ENCODE assay signal across 8 cellular contexts in genomic region chr6:7313505-7314165, GRCh38. TPM values are rescaled to one million over a fixed set of nuclear protein-coding genes. Genes with fewer than 3 reads are reported as not detected.
A peak's percentile ranks its signal among the peaks of the same experiment; 100 is the strongest.
DNase-seq lines count a peak whose midpoint lies in the region; ATAC-seq and TF ChIP-seq lines count a peak whose summit lies in the region.

No MANE protein-coding gene starts in this region.

- H3K9me3 ChIP-seq in HEK293 (ENCODE audit: control insufficient read depth, insufficient read depth, low read depth, low read length) = no peaks in the 10 kb centered on the region

- H3K27ac ChIP-seq in HEK293 (ENCODE audit: extremely low read depth, low read depth, low read length) = no peak overlapping the region; the same call in 1 of the 2 replicates

- peak overlapping the region; percentile 99 for H3K4me3 Mint-ChIP-seq in activated CD4-positive, alpha-beta memory T cell treated with anti-CD3 and anti-CD28 coated beads, Interleukin-2, amount 10 ng/mL, durations not matched to agents 7 days and 5 days

- TF ChIP-seq CTCF in HEK293 (tag by site-specific recombination; IDR thresholded peaks at IDR 0.05) = no peak

- peak overlapping the region; percentile 78 for H3K4me3 ChIP-seq in HEK293 (ENCODE audit: low read depth, low read length)
- peak overlapping the region; percentile 78 for H3K4me3 ChIP-seq in iPS-11a (ENCODE audit: low read depth, low read length)

- peaks cover 19 to 20% of the 10 kb centered on the region in 2 experiments for H3K36me3 ChIP-seq in HEK293 (ENCODE audit: control insufficient read depth in 2 of 2, insufficient read depth in 1 of 2, low read length in 2 of 2)

- no peak for DNase-seq in activated CD4-positive, alpha-beta memory T cell treated with anti-CD3 and anti-CD28 coated beads, Interleukin-2, amount 10 ng/mL, durations not matched to agents 7 days and 5 days
- DNase-seq in stimulated activated naive CD8-positive, alpha-beta T cell treated with anti-CD3 and anti-CD28 coated beads, Interleukin-15, Interleukin-2, amounts not matched to agents 100 U/mL and 50 U/mL, for 24 hours = peak; percentile 6
- DNase-seq in DMS79 (lab: John Stamatoyannopoulos, UW) (no peak), H4 (ENCODE audit: low spot score) (no peak), NCI-H1048 (lab: John Stamatoyannopoulos, UW) (no peak)

- CTCF ChIA-PET in HEK293 (lab: Yijun Ruan, JAX) = interaction anchor here (1.7 kb wide), 1 partner anchor 25 kb away, joined by 8 read pairs; no protein-coding TSS in a partner anchor
- CTCF ChIA-PET in activated CD4-positive, alpha-beta memory T cell treated with anti-CD3 and anti-CD28 coated beads, Interleukin-2, amount 10 ng/mL, durations not matched to agents 7 days and 5 days (lab: Charles Lee) = no interaction called here

- H3K4me1 ChIP-seq in HEK293 (ENCODE audit: control insufficient read depth, insufficient read depth, low read length) = peaks cover 5% of the 10 kb centered on the region; the same call in 1 of the 2 replicates

- H3K27me3 Mint-ChIP-seq in activated CD4-positive, alpha-beta memory T cell treated with anti-CD3 and anti-CD28 coated beads, Interleukin-2, amount 10 ng/mL, durations not matched to agents 7 days and 5 days = no peaks in the 10 kb centered on the region

- peaks cover 2% of the 10 kb centered on the region for H3K9me3 Mint-ChIP-seq in activated CD4-positive, alpha-beta memory T cell treated with anti-CD3 and anti-CD28 coated beads, Interleukin-2, amount 10 ng/mL, durations not matched to agents 7 days and 5 days

- peak overlapping the region; percentile 94 for H3K27ac Mint-ChIP-seq in activated CD4-positive, alpha-beta memory T cell treated with anti-CD3 and anti-CD28 coated beads, Interleukin-2, amount 10 ng/mL, durations not matched to agents 7 days and 5 days

- ATAC-seq in stimulated activated naive CD8-positive, alpha-beta T cell treated with anti-CD3 and anti-CD28 coated beads, Interleukin-15, Interleukin-2, amounts not matched to agents 100 U/mL and 50 U/mL, for 24 hours = no peak
- no peak for ATAC-seq in GM18519 (IDR thresholded peaks at IDR 0.05; ENCODE audit: low FRiP score, unreplicated experiment)

- peaks cover 33% of the 10 kb centered on the region for H3K36me3 Mint-ChIP-seq in activated CD4-positive, alpha-beta memory T cell treated with anti-CD3 and anti-CD28 coated beads, Interleukin-2, amount 10 ng/mL, durations not matched to agents 7 days and 5 days (ENCODE audit: low read depth)

- POLR2A ChIA-PET in HEK293 (lab: Yijun Ruan, JAX) = interaction anchor here (0.8 to 4.5 kb wide), 4 partner anchors 28 to 276 kb away, joined by 3 to 21 read pairs (median 6); partner anchors contain the start of genes CAGE1, DSP, RIOK1 and SNRNP48
- POLR2A ChIA-PET in activated CD4-positive, alpha-beta memory T cell treated with anti-CD3 and anti-CD28 coated beads, Interleukin-2, amount 10 ng/mL, durations not matched to agents 7 days and 5 days (lab: Charles Lee) = interaction anchor here (1.2 to 5.0 kb wide), 6 partner anchors 10 to 277 kb away, joined by 3 to 61 read pairs (median 4); partner anchors contain the start of genes CAGE1, RIOK1, RREB1 and SNRNP48

- H3K4me1 Mint-ChIP-seq in activated CD4-positive, alpha-beta memory T cell treated with anti-CD3 and anti-CD28 coated beads, Interleukin-2, amount 10 ng/mL, durations not matched to agents 7 days and 5 days = peaks cover 45% of the 10 kb centered on the region

TF ChIP-seq in HEK293, 187 proteins besides CTCF, POLR2A, EP300 and RAD21:
- TF ChIP-seq, protein P1, sequence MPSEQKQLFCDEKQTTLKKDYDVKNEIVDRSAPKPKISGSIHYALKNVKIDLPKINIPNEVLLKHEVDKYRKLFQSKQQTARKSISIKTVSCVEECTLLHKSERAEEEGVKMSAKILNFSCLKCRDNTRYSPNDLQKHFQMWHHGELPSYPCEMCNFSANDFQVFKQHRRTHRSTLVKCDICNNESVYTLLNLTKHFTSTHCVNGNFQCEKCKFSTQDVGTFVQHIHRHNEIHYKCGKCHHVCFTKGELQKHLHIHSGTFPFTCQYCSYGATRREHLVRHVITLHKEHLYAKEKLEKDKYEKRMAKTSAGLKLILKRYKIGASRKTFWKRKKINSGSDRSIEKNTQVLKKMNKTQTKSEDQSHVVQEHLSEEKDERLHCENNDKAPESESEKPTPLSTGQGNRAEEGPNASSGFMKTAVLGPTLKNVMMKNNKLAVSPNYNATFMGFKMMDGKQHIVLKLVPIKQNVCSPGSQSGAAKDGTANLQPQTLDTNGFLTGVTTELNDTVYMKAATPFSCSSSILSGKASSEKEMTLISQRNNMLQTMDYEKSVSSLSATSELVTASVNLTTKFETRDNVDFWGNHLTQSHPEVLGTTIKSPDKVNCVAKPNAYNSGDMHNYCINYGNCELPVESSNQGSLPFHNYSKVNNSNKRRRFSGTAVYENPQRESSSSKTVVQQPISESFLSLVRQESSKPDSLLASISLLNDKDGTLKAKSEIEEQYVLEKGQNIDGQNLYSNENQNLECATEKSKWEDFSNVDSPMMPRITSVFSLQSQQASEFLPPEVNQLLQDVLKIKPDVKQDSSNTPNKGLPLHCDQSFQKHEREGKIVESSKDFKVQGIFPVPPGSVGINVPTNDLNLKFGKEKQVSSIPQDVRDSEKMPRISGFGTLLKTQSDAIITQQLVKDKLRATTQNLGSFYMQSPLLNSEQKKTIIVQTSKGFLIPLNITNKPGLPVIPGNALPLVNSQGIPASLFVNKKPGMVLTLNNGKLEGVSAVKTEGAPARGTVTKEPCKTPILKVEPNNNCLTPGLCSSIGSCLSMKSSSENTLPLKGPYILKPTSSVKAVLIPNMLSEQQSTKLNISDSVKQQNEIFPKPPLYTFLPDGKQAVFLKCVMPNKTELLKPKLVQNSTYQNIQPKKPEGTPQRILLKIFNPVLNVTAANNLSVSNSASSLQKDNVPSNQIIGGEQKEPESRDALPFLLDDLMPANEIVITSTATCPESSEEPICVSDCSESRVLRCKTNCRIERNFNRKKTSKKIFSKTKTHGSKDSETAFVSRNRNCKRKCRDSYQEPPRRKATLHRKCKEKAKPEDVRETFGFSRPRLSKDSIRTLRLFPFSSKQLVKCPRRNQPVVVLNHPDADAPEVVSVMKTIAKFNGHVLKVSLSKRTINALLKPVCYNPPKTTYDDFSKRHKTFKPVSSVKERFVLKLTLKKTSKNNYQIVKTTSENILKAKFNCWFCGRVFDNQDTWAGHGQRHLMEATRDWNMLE (tag by site-specific recombination; conservative IDR thresholded peaks at IDR 0.05; ENCODE audit: low read depth) = peak; percentile 23; the same call in 1 of the 2 replicates
- TF ChIP-seq ZNF335 (tag by site-specific recombination; conservative IDR thresholded peaks at IDR 0.05) (peak; percentile 76; the same call in 1 of the 2 replicates), GLI2 (tag by site-specific recombination; IDR thresholded peaks at IDR 0.05; ENCODE audit: borderline replicate concordance, low read depth) (0 out of 2 replicates have a peak, but pooled peaks have one; percentile 7), ZFP37 (tag by site-specific recombination; IDR thresholded peaks at IDR 0.05) (no peak), GLIS1 (tag by site-specific recombination; IDR thresholded peaks at IDR 0.05) (peak; percentile 1; the same call in 1 of the 2 replicates), ZNF132 (tag by site-specific recombination; IDR thresholded peaks at IDR 0.05; ENCODE audit: borderline replicate concordance) (no peak), ZNF664 (tag by site-specific recombination; IDR thresholded peaks at IDR 0.05) (peak; percentile 19; the same call in 1 of the 2 replicates)

RNA-seq across cellular contexts. Expression of gene SSR1, which starts 0.6 kb away (rescaled TPM):
- total RNA-seq in activated CD4-positive, alpha-beta memory T cell treated with anti-CD3 and anti-CD28 coated beads, Interleukin-2, amount 10 ng/mL, durations not matched to agents 7 days and 5 days = 100 to 1,000 TPM; 182 to 188 TPM
- total RNA-seq in H4 (2014; rRNA removed; shearing (Covaris generic)) = 107 and 127 TPM in 2 replicates
